8 cellular contexts compared by ENCODE assay signal in the genomic region with DNA sequence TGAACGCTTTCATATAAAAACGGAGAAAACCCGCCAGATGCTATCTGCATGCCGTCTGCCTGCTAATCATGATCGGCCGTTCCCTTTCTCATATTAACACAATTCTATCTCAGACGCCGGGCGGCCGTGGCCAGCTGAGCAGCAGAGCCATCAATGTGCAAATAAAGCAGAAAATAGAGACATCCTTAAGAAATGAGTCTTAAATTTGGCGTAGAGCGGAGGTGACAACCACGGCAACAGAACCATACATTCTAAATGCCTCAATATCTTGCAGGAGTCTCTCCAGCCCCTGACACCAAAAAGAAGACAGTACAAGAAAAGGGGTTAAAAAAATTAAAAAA. TPM values are rescaled to one million over a fixed set of nuclear protein-coding genes. Genes with fewer than 3 reads are reported as not detected.
DNase-seq lines count a peak whose midpoint lies in the region; ATAC-seq and TF ChIP-seq lines count a peak whose summit lies in the region.

No MANE protein-coding gene starts in this region.

- H3K4me2 ChIP-seq in BLaER1 treated with 17β-estradiol and CSF1 and Interleukin-3, amounts not matched to agents 10 nM and 100 nM: peak overlapping the region; percentile 86 to 95 (median 93)
- H3K4me2 ChIP-seq in hepatocyte: peak overlapping the region; percentile 93

- no peaks in the 10 kb centered on the region for H3K9me2 ChIP-seq in hepatocyte (replicated peaks; ENCODE audit: insufficient read depth)

- TF ChIP-seq CTCF in WERI-Rb-1 (IDR thresholded peaks at IDR 0.05; ENCODE audit: low read depth, low read length) (no peak), hepatocyte (IDR thresholded peaks at IDR 0.05; ENCODE audit: poor library complexity) (no peak)

- H3K36me3 ChIP-seq in BLaER1 treated with 17β-estradiol and CSF1 and Interleukin-3, amounts not matched to agents 10 nM and 100 nM: peaks cover 0 to 5% (median under 1%) of the 10 kb centered on the region in 11 experiments; a peak in 3 of 22 replicates
- H3K36me3 ChIP-seq in WERI-Rb-1: peaks cover 6% of the 10 kb centered on the region
- no peaks in the 10 kb centered on the region for H3K36me3 ChIP-seq in hepatocyte (replicated peaks; ENCODE audit: insufficient read depth, low read depth)

- under 1% methylated on average over 13 of the region's 13 CpGs for WGBS in hepatocyte (ENCODE audit: low lambda C conversion rate, missing lambda C conversion rate)

- peaks cover 0 to 69% (median 39%) of the 10 kb centered on the region in 11 experiments; a peak in 19 of 22 replicates for H4K20me1 ChIP-seq in BLaER1 treated with 17β-estradiol and CSF1 and Interleukin-3, amounts not matched to agents 10 nM and 100 nM
- no peaks in the 10 kb centered on the region for H4K20me1 ChIP-seq in hepatocyte (ENCODE audit: insufficient read depth, poor library complexity, severe bottlenecking)

- no peak for ATAC-seq in HG03135 (IDR thresholded peaks at IDR 0.05; ENCODE audit: unreplicated experiment)

- H3K79me2 ChIP-seq in hepatocyte: peaks cover 52% of the 10 kb centered on the region

- H3K9me3 ChIP-seq in BLaER1 treated with 17β-estradiol and CSF1 and Interleukin-3, amounts not matched to agents 10 nM and 100 nM (replicated peaks in 1 of 11): peaks cover 0 to 13% (median 12%) of the 10 kb centered on the region in 11 experiments; a peak in 14 of 22 replicates
- H3K9me3 ChIP-seq in WERI-Rb-1 (ENCODE audit: severe bottlenecking): peaks cover 7% of the 10 kb centered on the region
- no peaks in the 10 kb centered on the region for H3K9me3 ChIP-seq in hepatocyte (ENCODE audit: low read depth)

- H3K27ac ChIP-seq in BLaER1 treated with 17β-estradiol and CSF1 and Interleukin-3, amounts not matched to agents 10 nM and 100 nM: peak overlapping the region in 7 of 11 experiments; percentile 47 to 99 (median 91); a peak in 9 of 22 replicates
- H3K27ac ChIP-seq in WERI-Rb-1 (peak overlapping the region; percentile 96), hepatocyte (peak overlapping the region; percentile 87), substantia nigra (ENCODE audit: low read depth, low read length, poor library complexity, severe bottlenecking) (peak overlapping the region; percentile 46)

- peak overlapping the region; percentile 52 to 98 (median 89); a peak in 19 of 22 replicates for H3K9ac ChIP-seq in BLaER1 treated with 17β-estradiol and CSF1 and Interleukin-3, amounts not matched to agents 10 nM and 100 nM

- H3K4me3 ChIP-seq in BLaER1 treated with 17β-estradiol and CSF1 and Interleukin-3, amounts not matched to agents 10 nM and 100 nM: peak overlapping the region; percentile 79 to 89 (median 81)
- H3K4me3 ChIP-seq in WERI-Rb-1 (ENCODE audit: low read depth, low read length) (peak overlapping the region; percentile 59), hepatocyte (peak overlapping the region; percentile 78)

- DNase-seq in HT-29 (ENCODE audit: low spot score) (peak; percentile 42), WERI-Rb-1 (no peak), hepatocyte (ENCODE audit: low spot score) (peak; percentile 35), substantia nigra (lab: John Stamatoyannopoulos, UW) (peak in 8 of 49 donors; percentile 2 to 65 (median 15)), AG08396 (ENCODE audit: low spot score) (no peak)
- DNase-seq in stimulated activated CD4-positive, alpha-beta T cell treated with anti-CD3 and anti-CD28 coated beads, Interleukin-1b, Interleukin-23, amount 100 ng/mL, for 48 hours: no peak

- H3K4me1 ChIP-seq in BLaER1 treated with 17β-estradiol and CSF1 and Interleukin-3, amounts not matched to agents 10 nM and 100 nM: peaks cover 20 to 34% (median 28%) of the 10 kb centered on the region in 10 experiments
- peaks cover 11% of the 10 kb centered on the region for H3K4me1 ChIP-seq in hepatocyte (ENCODE audit: insufficient read depth)

- H3K27me3 ChIP-seq in BLaER1 treated with 17β-estradiol and CSF1 and Interleukin-3, amounts not matched to agents 10 nM and 100 nM: peaks cover 49 to 81% (median 70%) of the 10 kb centered on the region in 11 experiments
- H3K27me3 ChIP-seq in WERI-Rb-1 (ENCODE audit: insufficient read depth, low read depth, severe bottlenecking): peaks cover 12% of the 10 kb centered on the region
- H3K27me3 ChIP-seq in hepatocyte: peaks cover 27% of the 10 kb centered on the region

- peak overlapping the region; percentile 8 for H2AFZ ChIP-seq in hepatocyte

RNA-seq across cellular contexts. Expression of gene IRX5, which starts 2.7 kb away (rescaled TPM):
- 8.1 and 9.0 TPM in 2 replicates for total RNA-seq in HT-29 (2014; rRNA removed; shearing (Covaris generic))
- 3.2 and 5.3 TPM in 2 replicates for total RNA-seq in hepatocyte
- 1.7 and 2.7 TPM in 2 replicates for polyA plus RNA-seq in hepatocyte

Comparison
In these comparisons a context has a peak if more than half of its experiments do, and no peak if none do; other contexts are left out.
1. H3K27ac ChIP-seq: peak in every context shown above with its lines; median percentile 96 in WERI-Rb-1; 91 in BLaER1 treated with 17β-estradiol and CSF1 and Interleukin-3, amounts not matched to agents 10 nM and 100 nM; 87 in hepatocyte; 46 in substantia nigra.
2. DNase-seq: peak in HT-29 (single experiment) and hepatocyte (single experiment); none in WERI-Rb-1 (single experiment), stimulated activated CD4-positive, alpha-beta T cell treated with anti-CD3 and anti-CD28 coated beads, Interleukin-1b, Interleukin-23, amount 100 ng/mL, for 48 hours (single experiment) and AG08396 (single experiment).
3. Peak in every context shown above with its lines, with median percentiles within 50 percentile points of each other: H3K4me3 ChIP-seq.